In genomic region chr5:9034671-9035070, GRCh38 we compare ENCODE assay signal across 19 cellular contexts.
DNase-seq lines count a peak whose midpoint lies in the region; ATAC-seq, FAIRE-seq and TF ChIP-seq lines count a peak whose summit lies in the region.
"Had no signal": no experiment of that assay in that cellular context is flagged by ENCODE, and none has a peak within 500 bp of the region (broad histone marks: within the 10 kb centered on the region; RNA-seq: fewer than 3 reads in every experiment).

No MANE protein-coding gene starts in this region.

- H3K4me3 ChIP-seq in AG09309 (ENCODE audit: control insufficient read depth, low read depth, low read length) (no peak overlapping the region), HFF-Myc (replicated peaks; ENCODE audit: low read depth, low read length) (no peak overlapping the region)
- H3K4me3 ChIP-seq: breast epithelium, vagina had no signal

- ATAC-seq in HG03520 (IDR thresholded peaks at IDR 0.05; ENCODE audit: unreplicated experiment), result no peak
- no peak for ATAC-seq in HG03342 (IDR thresholded peaks at IDR 0.05; ENCODE audit: unreplicated experiment)

- no peak for FAIRE-seq in GM19239 (lab: Jason Lieb, UNC)

- DNase-seq in AG09309 (ENCODE audit: low read depth), result peak; percentile 20
- DNase-seq in HFF-Myc (ENCODE audit: extremely low read depth, low read depth), result peak; percentile 31
- peak; percentile 21 for DNase-seq in amniotic stem cell (lab: John Stamatoyannopoulos, UW)
- peak; percentile 48 for DNase-seq in foreskin melanocyte
- no peak for DNase-seq in COR-L47 (lab: John Stamatoyannopoulos, UW)
- no peak for DNase-seq in GM19239 (ENCODE audit: insufficient read length, low spot score)
- DNase-seq: activated CD4-positive, alpha-beta T cell treated with anti-CD3 and anti-CD28 coated beads, Interleukin-2, amount 10 ng/mL, durations not matched to agents 24 days and 14 days; activated naive CD4-positive, alpha-beta T cell treated with anti-CD3 and anti-CD28 coated beads for 36 hours; AML-193; effector CD8-positive, alpha-beta T cell; MM.1S; NCI-H2171; retina; SIG-M5; T-helper 9 cell had no signal

- no peak for TF ChIP-seq CTCF in AG09309 (IDR thresholded peaks at IDR 0.05; ENCODE audit: control insufficient read depth, insufficient read depth, low read depth, low read length, missing control alignments)
- TF ChIP-seq CTCF in HFF-Myc (IDR thresholded peaks at IDR 0.05; ENCODE audit: low read depth, low read length, missing control alignments), result no peak

Comparison
In these comparisons a context has a peak if more than half of its experiments do, and no peak if none do; other contexts are left out.
1. DNase-seq: peak in AG09309 (single experiment), HFF-Myc (single experiment), amniotic stem cell (single experiment) and foreskin melanocyte (single experiment); none in COR-L47 (single experiment) and GM19239 (single experiment).